7 cellular contexts compared by ENCODE assay signal in genomic region chr11:3081386-3081751, GRCh38.
"Had no signal": no experiment of that assay in that cellular context is flagged by ENCODE, and none has a peak within 500 bp of the region (broad histone marks: within the 10 kb centered on the region; RNA-seq: fewer than 3 reads in every experiment).

No MANE protein-coding gene starts in this region.

- H3K36me3 ChIP-seq: HAP-1 had no signal

- H3K27ac ChIP-seq: KMS-11 had no signal

- H3K4me2 ChIP-seq: GM23338, KMS-11 had no signal

- H3K4me3 ChIP-seq: GM23338, HAP-1 had no signal

- H3K4me1 ChIP-seq: HAP-1 had no signal

- H3K9ac ChIP-seq: KMS-11 had no signal

- DNase-seq: H7, Karpas-422, KBM-7 had no signal

- H3K9me3 ChIP-seq: HAP-1 had no signal

- H2AFZ ChIP-seq: GM23338 had no signal

- FAIRE-seq: HTR-8/SVneo had no signal

- ATAC-seq: GM23338 had no signal
